17 cellular contexts compared by ENCODE assay signal in the genomic region with DNA sequence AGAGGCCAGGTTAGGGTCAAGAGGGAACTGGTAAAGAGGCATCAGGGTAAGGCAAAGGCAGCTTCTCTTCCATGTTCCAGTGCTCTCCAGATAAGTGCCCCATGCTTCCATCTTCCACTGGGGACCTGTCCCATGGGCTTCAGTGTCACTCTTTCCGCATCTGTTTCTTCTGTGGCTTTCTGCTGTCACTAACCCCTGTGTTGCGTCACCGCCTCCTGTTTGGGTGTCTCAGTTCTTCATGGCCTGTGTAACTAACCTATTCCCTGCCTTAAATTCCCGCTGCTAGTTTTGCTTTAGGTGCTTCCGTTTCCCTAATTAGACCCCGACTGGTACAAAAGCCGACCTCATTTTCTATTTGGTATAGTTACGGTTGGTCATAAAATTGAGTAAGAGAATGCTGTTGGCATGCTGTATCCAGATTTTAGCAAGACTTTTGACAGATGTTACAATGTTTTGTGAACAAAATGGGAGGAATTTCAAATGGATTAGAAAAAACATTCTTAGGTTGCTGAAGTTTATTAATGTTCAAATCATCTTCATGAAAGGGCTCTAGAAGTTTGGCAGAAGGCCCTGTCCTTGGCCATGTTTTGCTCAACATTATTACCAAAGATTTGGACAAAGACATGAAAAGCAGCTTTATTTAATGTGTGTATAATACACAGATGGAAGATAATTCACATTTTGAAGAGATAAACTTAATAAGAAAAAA.
DNase-seq lines count a peak whose midpoint lies in the region; ATAC-seq and TF ChIP-seq lines count a peak whose summit lies in the region.
"Had no signal": no experiment of that assay in that cellular context is flagged by ENCODE, and none has a peak within 500 bp of the region (broad histone marks: within the 10 kb centered on the region; RNA-seq: fewer than 3 reads in every experiment).

No MANE protein-coding gene starts in this region.

- no peaks in the 10 kb centered on the region for H3K4me1 ChIP-seq in gastrocnemius medialis
- H3K4me1 ChIP-seq: lower lobe of right lung had no signal

- TF ChIP-seq CTCF in gastrocnemius medialis (IDR thresholded peaks at IDR 0.05 in 4 of 5, conservative IDR thresholded peaks at IDR 0.05 in 1 of 5) = no peak

- no peaks in the 10 kb centered on the region for H3K27me3 ChIP-seq in gastrocnemius medialis
- H3K27me3 ChIP-seq: esophagus muscularis mucosa had no signal

- ATAC-seq in gastrocnemius medialis (peak; percentile 33 to 36), HG03354 (IDR thresholded peaks at IDR 0.05; ENCODE audit: poor library complexity, severe bottlenecking, unreplicated experiment) (no peak)
- ATAC-seq: activated naive CD8-positive, alpha-beta T cell treated with anti-CD3 and anti-CD28 coated beads, Interleukin-2, amount 50 U/mL, for 24 hours; lower lobe of right lung had no signal

- H3K4me3 ChIP-seq in gastrocnemius medialis = no peak overlapping the region
- H3K4me3 ChIP-seq: esophagus muscularis mucosa, lower lobe of right lung, smooth muscle cell had no signal

- peak overlapping the region in 1 of 4 donors; percentile 16 for H3K27ac ChIP-seq in gastrocnemius medialis
- H3K27ac ChIP-seq: C4-2B, lower lobe of right lung had no signal

- in situ Hi-C loops in gastrocnemius medialis (cut with MboI; ENCODE audit: low sequenced_read_pairs in 4 of 4) = no loop called here

- TF ChIP-seq POLR2A in gastrocnemius medialis (IDR thresholded peaks at IDR 0.05) = no peak

- intact Hi-C loops in gastrocnemius medialis (cut with DNase I; ENCODE audit: low total_unique reads) = no loop called here

- H3K9me3 ChIP-seq in gastrocnemius medialis = no peaks in the 10 kb centered on the region
- H3K9me3 ChIP-seq: esophagus muscularis mucosa, lower lobe of right lung had no signal

- DNase-seq in HuH-7 (ENCODE audit: low spot score) (peak; percentile 18), NOMO-1 treated with dmso at 0.1 percent for 144 hours (lab: John Stamatoyannopoulos, UW; ENCODE audit: unreplicated experiment) (peak; percentile 86), fibroblast of peridontal ligament (ENCODE audit: extremely low read depth) (peak; percentile 23), gastrocnemius medialis (peak in 1 of 2 donors; percentile 16), NCI-H2107 (lab: John Stamatoyannopoulos, UW) (no peak), NCI-H187 (lab: John Stamatoyannopoulos, UW) (no peak)
- DNase-seq: activated naive CD8-positive, alpha-beta T cell treated with anti-CD3 and anti-CD28 coated beads, Interleukin-2, amount 50 U/mL, for 24 hours; DMS153; effector CD4-positive, alpha-beta T cell; lower lobe of right lung; NCI-H1694; SHP77 treated with DMSO at 0.1 percent for 48 hours; stimulated activated CD8-positive, alpha-beta memory T cell treated with anti-CD3 and anti-CD28 coated beads, Interleukin-4, amount 100 ng/mL, for 48 hours had no signal

- H3K36me3 ChIP-seq in gastrocnemius medialis = no peaks in the 10 kb centered on the region
- H3K36me3 ChIP-seq: lower lobe of right lung had no signal

Comparison
In these comparisons a context has a peak if more than half of its experiments do, and no peak if none do; other contexts are left out.
1. DNase-seq: peak in HuH-7 (single experiment), NOMO-1 treated with dmso at 0.1 percent for 144 hours (single experiment) and fibroblast of peridontal ligament (single experiment); none in NCI-H2107 (single experiment) and NCI-H187 (0 of 2).